8 cellular contexts compared by ENCODE assay signal in the genomic region with DNA sequence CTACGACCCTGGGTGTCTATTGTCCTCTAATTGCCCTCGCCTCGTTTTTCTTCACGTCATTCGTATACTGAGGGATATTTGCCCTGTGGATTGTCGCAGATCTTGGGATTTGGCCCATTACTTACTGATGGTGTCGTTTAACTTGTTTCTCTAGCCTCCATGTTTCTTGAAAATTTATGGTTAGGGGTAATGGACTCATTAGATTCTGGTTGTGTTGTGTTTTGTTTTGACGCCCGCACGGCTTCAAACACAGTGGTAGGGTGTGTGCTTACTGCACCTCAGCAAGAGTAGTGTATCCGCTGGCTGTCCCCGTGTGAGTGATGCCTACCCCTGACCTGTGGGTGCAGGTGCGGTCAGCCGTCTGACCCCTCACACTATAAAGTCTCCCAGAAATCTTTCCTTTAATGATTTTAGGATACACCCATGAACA. TPM values are rescaled to one million over a fixed set of nuclear protein-coding genes. Genes with fewer than 3 reads are reported as not detected.
A peak's percentile ranks its signal among the peaks of the same experiment; 100 is the strongest.
DNase-seq lines count a peak whose midpoint lies in the region; ATAC-seq and TF ChIP-seq lines count a peak whose summit lies in the region.

No MANE protein-coding gene starts in this region.

- peaks cover 13% of the 10 kb centered on the region for H3K27me3 Mint-ChIP-seq in central memory CD8-positive, alpha-beta T cell

- H3K4me1 ChIP-seq in OCI-LY1 (ENCODE audit: insufficient read depth, low read length, severe bottlenecking) (peaks cover 32% of the 10 kb centered on the region), thyroid gland (peaks cover 0 to 12% of the 10 kb centered on the region in 2 donors)

- intact Hi-C loops in thyroid gland (cut with DNase I), result loop anchor here (5.0 to 10.0 kb wide), 2 partner anchors 51 to 127 kb away; a partner anchor contains a TSS

- H3K27ac Mint-ChIP-seq in central memory CD8-positive, alpha-beta T cell (ENCODE audit: low read depth), result peak overlapping the region; percentile 97

- peaks cover 29% of the 10 kb centered on the region for H3K36me3 Mint-ChIP-seq in central memory CD8-positive, alpha-beta T cell (ENCODE audit: insufficient read depth)

- no peaks in the 10 kb centered on the region for H4K20me1 ChIP-seq in OCI-LY1 (ENCODE audit: insufficient read depth, low read length)

- H3K9me3 Mint-ChIP-seq in central memory CD8-positive, alpha-beta T cell, result no peaks in the 10 kb centered on the region

- no peak for TF ChIP-seq POLR2A in thyroid gland (IDR thresholded peaks at IDR 0.05)

- H3K4me3 Mint-ChIP-seq in central memory CD8-positive, alpha-beta T cell, result peak overlapping the region; percentile 84

- H3K9me3 ChIP-seq in OCI-LY1 (ENCODE audit: low read length) (no peaks in the 10 kb centered on the region), thyroid gland (no peaks in the 10 kb centered on the region)

- H3K4me1 Mint-ChIP-seq in central memory CD8-positive, alpha-beta T cell, result peaks cover 32% of the 10 kb centered on the region

- H2AFZ ChIP-seq in OCI-LY1 (ENCODE audit: low read length), result peak overlapping the region; percentile 95

- H3K36me3 ChIP-seq in OCI-LY1 (ENCODE audit: insufficient read depth, low read length) (no peaks in the 10 kb centered on the region), thyroid gland (no peaks in the 10 kb centered on the region)

- peak; percentile 21 for ATAC-seq in central memory CD8-positive, alpha-beta T cell (replicated peaks; ENCODE audit: extremely low read depth, poor library complexity, severe bottlenecking)
- ATAC-seq in HG03342 (IDR thresholded peaks at IDR 0.05; ENCODE audit: unreplicated experiment), result no peak
- ATAC-seq in activated CD4-positive, CD25-positive, alpha-beta regulatory T cell treated with anti-CD3 and anti-CD28 coated beads, Interleukin-2, amount 50 U/mL, for 24 hours, result no peak

- H3K79me2 ChIP-seq in OCI-LY1 (ENCODE audit: insufficient read depth, low read length), result no peaks in the 10 kb centered on the region

- 4 to 7% methylated on average over 14 of the region's 14 CpGs for WGBS in thyroid gland, 2 donors

- no peaks in the 10 kb centered on the region for H3K9me2 ChIP-seq in OCI-LY1 (ENCODE audit: low read depth, low read length)

- peak overlapping the region; percentile 92 for H3K4me3 ChIP-seq in OCI-LY1 (ENCODE audit: low read depth, low read length, poor library complexity, severe bottlenecking)
- H3K4me3 ChIP-seq in thyroid gland (replicated peaks in 1 of 3), result peak overlapping the region in 2 of 3 donors; percentile 36 to 59

- H3K27ac ChIP-seq in OCI-LY1 (ENCODE audit: low read depth, low read length, poor library complexity, severe bottlenecking), result no peak overlapping the region
- peak overlapping the region; percentile 87 to 92 (median 90) for H3K27ac ChIP-seq in thyroid gland

- DNase-seq in NCI-H1436 (lab: John Stamatoyannopoulos, UW) (peak; percentile 0), NCI-H1436 treated with DMSO at 0.1 percent for 48 hours (lab: John Stamatoyannopoulos, UW) (no peak), lung microvascular endothelial cell (ENCODE audit: low read depth in 2 of 2) (peak; percentile 2 to 9), thyroid gland (peak; percentile 31 to 32)
- no peak for DNase-seq in central memory CD8-positive, alpha-beta T cell (ENCODE audit: low spot score in 2 of 2)

- H3K9ac ChIP-seq in OCI-LY1 (ENCODE audit: low read length), result peak overlapping the region; percentile 67

- no peak for TF ChIP-seq CTCF in OCI-LY1 (IDR thresholded peaks at IDR 0.05; ENCODE audit: low read length)
- no peak for TF ChIP-seq CTCF in thyroid gland (IDR thresholded peaks at IDR 0.05)

- H3K27me3 ChIP-seq in OCI-LY1 (ENCODE audit: insufficient read depth, low read length) (no peaks in the 10 kb centered on the region), thyroid gland (no peaks in the 10 kb centered on the region)

- 0 out of 2 replicates have a peak, but pooled peaks cover 4% of the 10 kb centered on the region for H3F3A ChIP-seq in OCI-LY1 (ENCODE audit: insufficient read depth, low read length)

- H3K4me2 ChIP-seq in OCI-LY1 (ENCODE audit: low read length), result peak overlapping the region; percentile 95

RNA-seq across cellular contexts. Expression of a gene that starts 0.9 kb away (rescaled TPM):
- total RNA-seq in lung microvascular endothelial cell, result not detected in 2 replicates
- total RNA-seq in thyroid gland, result not detected

RNA-seq across cellular contexts. Expression of a gene that starts 2.1 kb away (rescaled TPM):
- not detected in 2 replicates for total RNA-seq in lung microvascular endothelial cell
- not detected for total RNA-seq in thyroid gland

Comparison
In these comparisons a context has a peak if more than half of its experiments do, and no peak if none do; other contexts are left out.
1. DNase-seq: peak in NCI-H1436 (single experiment), lung microvascular endothelial cell (2 of 2) and thyroid gland (2 of 2); none in NCI-H1436 treated with DMSO at 0.1 percent for 48 hours (single experiment) and central memory CD8-positive, alpha-beta T cell (0 of 2).